1 cellular context compared by ENCODE assay signal in the genomic region with DNA sequence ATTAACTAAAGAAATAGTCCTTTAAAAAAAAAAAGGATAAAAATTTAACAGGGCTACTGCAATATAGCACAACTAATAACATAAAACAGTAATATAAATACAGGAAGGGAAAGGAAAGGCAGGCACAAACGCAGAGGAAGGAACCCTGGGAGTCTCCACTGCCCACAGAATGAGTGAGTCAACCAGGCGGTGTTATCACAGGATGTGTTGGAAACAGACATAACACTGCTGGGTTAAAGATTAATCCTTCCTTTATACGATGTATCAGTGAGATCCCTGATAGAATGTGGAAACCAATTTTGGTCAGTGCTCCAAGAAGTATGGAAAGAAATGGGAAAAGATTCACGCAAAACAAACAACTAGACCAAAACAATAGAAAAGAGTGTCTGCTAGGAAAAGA.
TF ChIP-seq lines count a peak whose summit lies in the region.

No MANE protein-coding gene starts in this region.

TF ChIP-seq in IMR-90, 13 proteins besides CTCF, POLR2A, EP300 and RAD21:
- TF ChIP-seq NFE2L2 (IDR thresholded peaks at IDR 0.05; ENCODE audit: low read depth, low read length), result no peak
- TF ChIP-seq CHD1 (IDR thresholded peaks at IDR 0.05; ENCODE audit: low read depth, low read length), result no peak
- TF ChIP-seq MAZ (IDR thresholded peaks at IDR 0.05; ENCODE audit: borderline replicate concordance, low read depth, low read length), result no peak; the same call in 1 of the 2 replicates
- TF ChIP-seq MXI1 (IDR thresholded peaks at IDR 0.05; ENCODE audit: borderline replicate concordance, low read depth, low read length), result no peak
- no peak for TF ChIP-seq MAFK (IDR thresholded peaks at IDR 0.05; ENCODE audit: low read depth, low read length)
- TF ChIP-seq, protein P1, sequence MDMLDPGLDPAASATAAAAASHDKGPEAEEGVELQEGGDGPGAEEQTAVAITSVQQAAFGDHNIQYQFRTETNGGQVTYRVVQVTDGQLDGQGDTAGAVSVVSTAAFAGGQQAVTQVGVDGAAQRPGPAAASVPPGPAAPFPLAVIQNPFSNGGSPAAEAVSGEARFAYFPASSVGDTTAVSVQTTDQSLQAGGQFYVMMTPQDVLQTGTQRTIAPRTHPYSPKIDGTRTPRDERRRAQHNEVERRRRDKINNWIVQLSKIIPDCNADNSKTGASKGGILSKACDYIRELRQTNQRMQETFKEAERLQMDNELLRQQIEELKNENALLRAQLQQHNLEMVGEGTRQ (IDR thresholded peaks at IDR 0.05; ENCODE audit: low read depth, low read length), result no peak
- peak; percentile 83; the same call in 1 of the 2 replicates for TF ChIP-seq FOS (IDR thresholded peaks at IDR 0.05; ENCODE audit: low read depth, low read length)
- TF ChIP-seq RFX5 (IDR thresholded peaks at IDR 0.05; ENCODE audit: low read depth, low read length), result no peak
- peak; percentile 38 for TF ChIP-seq BHLHE40 (IDR thresholded peaks at IDR 0.05; ENCODE audit: low read depth, low read length)
- TF ChIP-seq, protein P2, sequence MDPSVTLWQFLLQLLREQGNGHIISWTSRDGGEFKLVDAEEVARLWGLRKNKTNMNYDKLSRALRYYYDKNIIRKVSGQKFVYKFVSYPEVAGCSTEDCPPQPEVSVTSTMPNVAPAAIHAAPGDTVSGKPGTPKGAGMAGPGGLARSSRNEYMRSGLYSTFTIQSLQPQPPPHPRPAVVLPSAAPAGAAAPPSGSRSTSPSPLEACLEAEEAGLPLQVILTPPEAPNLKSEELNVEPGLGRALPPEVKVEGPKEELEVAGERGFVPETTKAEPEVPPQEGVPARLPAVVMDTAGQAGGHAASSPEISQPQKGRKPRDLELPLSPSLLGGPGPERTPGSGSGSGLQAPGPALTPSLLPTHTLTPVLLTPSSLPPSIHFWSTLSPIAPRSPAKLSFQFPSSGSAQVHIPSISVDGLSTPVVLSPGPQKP (IDR thresholded peaks at IDR 0.05; ENCODE audit: borderline replicate concordance, low read depth, low read length), result no peak
- TF ChIP-seq CEBPB (IDR thresholded peaks at IDR 0.05; ENCODE audit: low read depth, low read length), result peak; percentile 21; the same call in 1 of the 2 replicates
- no peak for TF ChIP-seq SMC3 (IDR thresholded peaks at IDR 0.05; ENCODE audit: low read depth, low read length)
- no peak for TF ChIP-seq RCOR1 (IDR thresholded peaks at IDR 0.05; ENCODE audit: insufficient replicate concordance, low read length)
